8 cellular contexts compared by ENCODE assay signal in the genomic region with DNA sequence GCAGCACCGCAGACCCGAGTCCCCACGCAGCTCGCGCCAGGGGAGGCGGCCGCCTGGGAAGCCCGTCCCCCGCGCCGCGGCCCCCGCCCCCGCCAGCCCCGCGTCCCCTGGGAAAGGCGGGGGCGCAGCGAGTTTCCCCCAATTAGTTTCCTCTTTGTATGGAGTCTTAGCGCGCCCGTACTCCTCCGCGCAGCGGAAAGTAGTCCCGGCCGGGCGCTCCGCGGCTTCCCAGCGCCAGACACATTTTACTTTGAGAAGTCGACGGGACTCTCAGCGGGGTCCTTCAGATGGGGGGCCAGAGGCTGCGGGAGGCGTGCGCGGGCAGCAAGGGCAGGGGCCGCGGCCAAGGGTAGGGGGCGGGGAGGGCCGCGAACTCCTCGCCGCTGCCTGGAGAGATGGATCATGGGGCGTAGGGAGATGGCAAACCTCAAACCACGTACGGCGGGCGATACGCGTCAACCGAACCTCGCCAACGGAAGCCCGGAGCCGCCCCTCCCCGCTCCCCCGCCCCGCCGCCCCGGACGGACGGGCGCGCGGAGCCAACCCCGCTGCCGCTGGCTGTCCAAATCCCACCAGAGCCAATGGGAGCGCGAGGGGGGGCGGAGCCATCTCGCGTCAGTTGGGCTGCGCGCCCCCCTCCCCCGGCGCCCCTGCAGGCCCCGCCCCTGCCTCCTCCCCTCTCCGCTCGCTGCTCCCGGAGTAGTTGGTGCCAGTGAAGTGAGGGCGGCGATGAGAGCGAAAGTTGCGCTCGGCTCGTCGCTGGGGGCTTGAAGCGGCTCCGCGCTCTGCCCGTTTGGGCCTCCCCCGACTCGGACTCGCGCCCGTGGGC. TPM values are rescaled to one million over a fixed set of nuclear protein-coding genes. Genes with fewer than 3 reads are reported as not detected.
DNase-seq lines count a peak whose midpoint lies in the region; TF ChIP-seq lines count a peak whose summit lies in the region.

A gene (plus strand): TSS at position 706 of the 829 bp plus-strand sequence. CDS start 238 bp downstream, outside the sequence.

- no peaks in the 10 kb centered on the region for H3K27me3 ChIP-seq in neuron (ENCODE audit: insufficient read depth, low read length)

- peaks cover 3% of the 10 kb centered on the region for H3K27me3 Mint-ChIP-seq in HFFc6 (ENCODE audit: insufficient read depth)

- peaks cover 10% of the 10 kb centered on the region; the same call in 1 of the 2 replicates for H3K36me3 Mint-ChIP-seq in HFFc6 (ENCODE audit: low read depth)

- H3K9me3 ChIP-seq in neuron (ENCODE audit: low read length): no peaks in the 10 kb centered on the region

- peak within 1 kb of the TSS; percentile 96 for H3K27ac Mint-ChIP-seq in HFFc6

- no peak for TF ChIP-seq CTCF in HFFc6 (IDR thresholded peaks at IDR 0.05)

- peaks cover 46% of the 10 kb centered on the region for H3K4me1 Mint-ChIP-seq in HFFc6 (ENCODE audit: low read depth)

- H3K4me3 ChIP-seq in neuron (ENCODE audit: low read length): peak within 1 kb of the TSS; percentile 96

- in situ Hi-C loops in SK-MEL-5 (cut with HindIII; ENCODE audit: low pct_unique_long_range_greater_than_20kb, low sequenced_read_pairs): no loop called here

- no peaks in the 10 kb centered on the region for H3K9me3 Mint-ChIP-seq in HFFc6

- peak within 1 kb of the TSS; percentile 88 for H2AFZ ChIP-seq in neuron (ENCODE audit: low read depth, low read length)

- DNase-seq in GM04504 (ENCODE audit: low read depth) (peak; percentile 95), HFFc6 (peak; percentile 96), NAMALWA (ENCODE audit: low spot score) (peak; percentile 97), SK-MEL-5 (ENCODE audit: low read depth, low spot score) (peak; percentile 96), foreskin melanocyte (peak; percentile 93), stromal cell of bone marrow (ENCODE audit: low read depth) (peak; percentile 94)
- DNase-seq in activated naive CD4-positive, alpha-beta T cell treated with Interleukin-2 at 50 U/mL for 16 hours: peak; percentile 98

- H3K4me1 ChIP-seq in neuron (ENCODE audit: insufficient read depth, low read length): peaks cover 23% of the 10 kb centered on the region

- no peaks in the 10 kb centered on the region for H3K36me3 ChIP-seq in neuron (ENCODE audit: insufficient read depth, low read length)

- H3K4me3 Mint-ChIP-seq in HFFc6: peak within 1 kb of the TSS; percentile 92

RNA-seq across cellular contexts. Expression of the gene that starts here (rescaled TPM):
- total RNA-seq in HFFc6 (2021; fragmentation: NEBNext Ultra II Directional; extraction: Animal tissue kit (Norgen Biotek cat#: 25700)): 10 to 100 TPM; 24.5 to 27.6 (median 25.1) TPM
- 11.3 and 11.6 TPM in 2 replicates for total RNA-seq in SK-MEL-5 (2014; rRNA removed; shearing (Covaris generic))
- 14.1 and 21.1 TPM in 2 replicates for polyA plus RNA-seq in SK-MEL-5 (2015; cell fraction: cytosol; rRNA removed)
- 11.3 and 11.9 TPM in 2 replicates for polyA plus RNA-seq in SK-MEL-5 (2015; cell fraction: nucleus; rRNA removed)

Comparison
In these comparisons a context has a peak if more than half of its experiments do, and no peak if none do; other contexts are left out.
1. Peak in every context shown above with its lines: DNase-seq and H3K4me3 ChIP-seq.